ENCODE assay signal across 1 cellular context in the genomic region with DNA sequence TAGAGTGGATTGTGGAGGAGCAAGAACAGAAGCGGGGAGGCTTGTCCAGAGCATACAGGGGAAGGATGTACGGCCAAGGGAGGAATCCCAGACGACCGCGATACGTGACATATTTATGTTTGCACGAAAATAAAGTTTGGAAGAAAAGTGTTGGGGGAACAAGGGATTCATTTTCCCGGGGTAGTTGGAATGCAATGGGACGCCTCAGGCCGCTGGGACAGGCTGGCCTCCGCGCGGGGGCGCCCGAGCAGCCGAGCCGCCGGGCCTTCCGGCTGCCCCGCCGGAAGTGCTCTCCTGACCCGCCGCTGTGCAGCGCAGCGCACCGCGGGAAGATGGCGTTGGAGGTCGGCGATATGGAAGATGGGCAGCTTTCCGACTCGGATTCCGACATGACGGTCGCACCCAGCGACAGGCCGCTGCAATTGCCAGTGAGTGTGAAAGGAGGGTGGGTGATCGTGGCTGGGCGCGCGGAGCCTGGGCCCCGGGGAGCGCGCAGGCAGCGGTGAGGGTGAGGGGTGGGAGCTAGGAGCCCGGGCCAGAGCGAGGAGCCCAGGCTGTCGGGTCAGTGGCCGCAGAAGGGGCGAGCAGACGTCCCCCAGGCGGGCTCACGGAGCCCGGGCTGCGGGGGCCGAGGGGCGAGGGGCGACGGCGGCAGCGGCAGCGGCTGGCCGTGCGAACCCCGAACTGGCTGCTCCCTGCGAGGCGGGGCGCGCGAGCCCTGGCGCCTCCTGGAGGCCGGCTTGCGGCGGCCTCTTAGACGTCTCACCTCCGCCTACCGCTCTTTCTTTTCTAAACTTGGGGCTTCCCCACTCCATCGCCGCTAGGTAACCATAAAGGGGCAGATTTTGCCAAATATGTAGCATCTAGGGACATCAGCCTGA.
A peak's percentile ranks its signal among the peaks of the same experiment; 100 is the strongest.
TF ChIP-seq lines count a peak whose summit lies in the region.

A gene with protein sequence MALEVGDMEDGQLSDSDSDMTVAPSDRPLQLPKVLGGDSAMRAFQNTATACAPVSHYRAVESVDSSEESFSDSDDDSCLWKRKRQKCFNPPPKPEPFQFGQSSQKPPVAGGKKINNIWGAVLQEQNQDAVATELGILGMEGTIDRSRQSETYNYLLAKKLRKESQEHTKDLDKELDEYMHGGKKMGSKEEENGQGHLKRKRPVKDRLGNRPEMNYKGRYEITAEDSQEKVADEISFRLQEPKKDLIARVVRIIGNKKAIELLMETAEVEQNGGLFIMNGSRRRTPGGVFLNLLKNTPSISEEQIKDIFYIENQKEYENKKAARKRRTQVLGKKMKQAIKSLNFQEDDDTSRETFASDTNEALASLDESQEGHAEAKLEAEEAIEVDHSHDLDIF (plus strand): TSS at position 317 of the 881 bp plus-strand sequence. CDS start 16 bp downstream, at position 333.

TF ChIP-seq in GM12878, 131 proteins besides CTCF, POLR2A, EP300 and RAD21 (continued from another document):
- TF ChIP-seq, protein P1, sequence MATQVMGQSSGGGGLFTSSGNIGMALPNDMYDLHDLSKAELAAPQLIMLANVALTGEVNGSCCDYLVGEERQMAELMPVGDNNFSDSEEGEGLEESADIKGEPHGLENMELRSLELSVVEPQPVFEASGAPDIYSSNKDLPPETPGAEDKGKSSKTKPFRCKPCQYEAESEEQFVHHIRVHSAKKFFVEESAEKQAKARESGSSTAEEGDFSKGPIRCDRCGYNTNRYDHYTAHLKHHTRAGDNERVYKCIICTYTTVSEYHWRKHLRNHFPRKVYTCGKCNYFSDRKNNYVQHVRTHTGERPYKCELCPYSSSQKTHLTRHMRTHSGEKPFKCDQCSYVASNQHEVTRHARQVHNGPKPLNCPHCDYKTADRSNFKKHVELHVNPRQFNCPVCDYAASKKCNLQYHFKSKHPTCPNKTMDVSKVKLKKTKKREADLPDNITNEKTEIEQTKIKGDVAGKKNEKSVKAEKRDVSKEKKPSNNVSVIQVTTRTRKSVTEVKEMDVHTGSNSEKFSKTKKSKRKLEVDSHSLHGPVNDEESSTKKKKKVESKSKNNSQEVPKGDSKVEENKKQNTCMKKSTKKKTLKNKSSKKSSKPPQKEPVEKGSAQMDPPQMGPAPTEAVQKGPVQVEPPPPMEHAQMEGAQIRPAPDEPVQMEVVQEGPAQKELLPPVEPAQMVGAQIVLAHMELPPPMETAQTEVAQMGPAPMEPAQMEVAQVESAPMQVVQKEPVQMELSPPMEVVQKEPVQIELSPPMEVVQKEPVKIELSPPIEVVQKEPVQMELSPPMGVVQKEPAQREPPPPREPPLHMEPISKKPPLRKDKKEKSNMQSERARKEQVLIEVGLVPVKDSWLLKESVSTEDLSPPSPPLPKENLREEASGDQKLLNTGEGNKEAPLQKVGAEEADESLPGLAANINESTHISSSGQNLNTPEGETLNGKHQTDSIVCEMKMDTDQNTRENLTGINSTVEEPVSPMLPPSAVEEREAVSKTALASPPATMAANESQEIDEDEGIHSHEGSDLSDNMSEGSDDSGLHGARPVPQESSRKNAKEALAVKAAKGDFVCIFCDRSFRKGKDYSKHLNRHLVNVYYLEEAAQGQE (IDR thresholded peaks at IDR 0.05; ENCODE audit: low read depth, low read length): no peak; the same call in 1 of the 2 replicates
- TF ChIP-seq ETV6 (conservative IDR thresholded peaks at IDR 0.05 in 1 of 2, IDR thresholded peaks at IDR 0.05 in 1 of 2; ENCODE audit: borderline replicate concordance in 1 of 2, low read depth in 1 of 2) (no peak), YBX1 (IDR thresholded peaks at IDR 0.05) (no peak), SMAD5 (IDR thresholded peaks at IDR 0.05; ENCODE audit: low read depth) (0 out of 2 replicates have a peak, but pooled peaks have one; percentile 51), BMI1 (IDR thresholded peaks at IDR 0.05; ENCODE audit: borderline replicate concordance) (no peak), SUZ12 (IDR thresholded peaks at IDR 0.05; ENCODE audit: unreplicated experiment) (no peak), MEF2A (IDR thresholded peaks at IDR 0.05; ENCODE audit: insufficient read depth, low read depth, low read length) (no peak), ZNF274 (IDR thresholded peaks at IDR 0.05; ENCODE audit: insufficient read depth, insufficient read length) (no peak), ZZZ3 (IDR thresholded peaks at IDR 0.05; ENCODE audit: control insufficient read depth, insufficient read length, low read depth) (no peak), FOXK2 (IDR thresholded peaks at IDR 0.05) (no peak)
- TF ChIP-seq, protein P2, sequence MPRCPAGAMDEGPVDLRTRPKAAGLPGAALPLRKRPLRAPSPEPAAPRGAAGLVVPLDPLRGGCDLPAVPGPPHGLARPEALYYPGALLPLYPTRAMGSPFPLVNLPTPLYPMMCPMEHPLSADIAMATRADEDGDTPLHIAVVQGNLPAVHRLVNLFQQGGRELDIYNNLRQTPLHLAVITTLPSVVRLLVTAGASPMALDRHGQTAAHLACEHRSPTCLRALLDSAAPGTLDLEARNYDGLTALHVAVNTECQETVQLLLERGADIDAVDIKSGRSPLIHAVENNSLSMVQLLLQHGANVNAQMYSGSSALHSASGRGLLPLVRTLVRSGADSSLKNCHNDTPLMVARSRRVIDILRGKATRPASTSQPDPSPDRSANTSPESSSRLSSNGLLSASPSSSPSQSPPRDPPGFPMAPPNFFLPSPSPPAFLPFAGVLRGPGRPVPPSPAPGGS (IDR thresholded peaks at IDR 0.05; ENCODE audit: borderline replicate concordance, insufficient read depth, low read depth, low read length, poor library complexity, severe bottlenecking): no peak
- TF ChIP-seq, protein P3, sequence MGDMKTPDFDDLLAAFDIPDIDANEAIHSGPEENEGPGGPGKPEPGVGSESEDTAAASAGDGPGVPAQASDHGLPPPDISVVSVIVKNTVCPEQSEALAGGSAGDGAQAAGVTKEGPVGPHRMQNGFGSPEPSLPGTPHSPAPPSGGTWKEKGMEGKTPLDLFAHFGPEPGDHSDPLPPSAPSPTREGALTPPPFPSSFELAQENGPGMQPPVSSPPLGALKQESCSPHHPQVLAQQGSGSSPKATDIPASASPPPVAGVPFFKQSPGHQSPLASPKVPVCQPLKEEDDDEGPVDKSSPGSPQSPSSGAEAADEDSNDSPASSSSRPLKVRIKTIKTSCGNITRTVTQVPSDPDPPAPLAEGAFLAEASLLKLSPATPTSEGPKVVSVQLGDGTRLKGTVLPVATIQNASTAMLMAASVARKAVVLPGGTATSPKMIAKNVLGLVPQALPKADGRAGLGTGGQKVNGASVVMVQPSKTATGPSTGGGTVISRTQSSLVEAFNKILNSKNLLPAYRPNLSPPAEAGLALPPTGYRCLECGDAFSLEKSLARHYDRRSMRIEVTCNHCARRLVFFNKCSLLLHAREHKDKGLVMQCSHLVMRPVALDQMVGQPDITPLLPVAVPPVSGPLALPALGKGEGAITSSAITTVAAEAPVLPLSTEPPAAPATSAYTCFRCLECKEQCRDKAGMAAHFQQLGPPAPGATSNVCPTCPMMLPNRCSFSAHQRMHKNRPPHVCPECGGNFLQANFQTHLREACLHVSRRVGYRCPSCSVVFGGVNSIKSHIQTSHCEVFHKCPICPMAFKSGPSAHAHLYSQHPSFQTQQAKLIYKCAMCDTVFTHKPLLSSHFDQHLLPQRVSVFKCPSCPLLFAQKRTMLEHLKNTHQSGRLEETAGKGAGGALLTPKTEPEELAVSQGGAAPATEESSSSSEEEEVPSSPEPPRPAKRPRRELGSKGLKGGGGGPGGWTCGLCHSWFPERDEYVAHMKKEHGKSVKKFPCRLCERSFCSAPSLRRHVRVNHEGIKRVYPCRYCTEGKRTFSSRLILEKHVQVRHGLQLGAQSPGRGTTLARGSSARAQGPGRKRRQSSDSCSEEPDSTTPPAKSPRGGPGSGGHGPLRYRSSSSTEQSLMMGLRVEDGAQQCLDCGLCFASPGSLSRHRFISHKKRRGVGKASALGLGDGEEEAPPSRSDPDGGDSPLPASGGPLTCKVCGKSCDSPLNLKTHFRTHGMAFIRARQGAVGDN (IDR thresholded peaks at IDR 0.05): peak; percentile 37; the same call in 1 of the 2 replicates
- TF ChIP-seq, protein P4, sequence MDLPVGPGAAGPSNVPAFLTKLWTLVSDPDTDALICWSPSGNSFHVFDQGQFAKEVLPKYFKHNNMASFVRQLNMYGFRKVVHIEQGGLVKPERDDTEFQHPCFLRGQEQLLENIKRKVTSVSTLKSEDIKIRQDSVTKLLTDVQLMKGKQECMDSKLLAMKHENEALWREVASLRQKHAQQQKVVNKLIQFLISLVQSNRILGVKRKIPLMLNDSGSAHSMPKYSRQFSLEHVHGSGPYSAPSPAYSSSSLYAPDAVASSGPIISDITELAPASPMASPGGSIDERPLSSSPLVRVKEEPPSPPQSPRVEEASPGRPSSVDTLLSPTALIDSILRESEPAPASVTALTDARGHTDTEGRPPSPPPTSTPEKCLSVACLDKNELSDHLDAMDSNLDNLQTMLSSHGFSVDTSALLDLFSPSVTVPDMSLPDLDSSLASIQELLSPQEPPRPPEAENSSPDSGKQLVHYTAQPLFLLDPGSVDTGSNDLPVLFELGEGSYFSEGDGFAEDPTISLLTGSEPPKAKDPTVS (IDR thresholded peaks at IDR 0.05; ENCODE audit: low read depth, low read length): no peak
